Comparison of ENCODE assay signal across 1 cellular context in the genomic region with DNA sequence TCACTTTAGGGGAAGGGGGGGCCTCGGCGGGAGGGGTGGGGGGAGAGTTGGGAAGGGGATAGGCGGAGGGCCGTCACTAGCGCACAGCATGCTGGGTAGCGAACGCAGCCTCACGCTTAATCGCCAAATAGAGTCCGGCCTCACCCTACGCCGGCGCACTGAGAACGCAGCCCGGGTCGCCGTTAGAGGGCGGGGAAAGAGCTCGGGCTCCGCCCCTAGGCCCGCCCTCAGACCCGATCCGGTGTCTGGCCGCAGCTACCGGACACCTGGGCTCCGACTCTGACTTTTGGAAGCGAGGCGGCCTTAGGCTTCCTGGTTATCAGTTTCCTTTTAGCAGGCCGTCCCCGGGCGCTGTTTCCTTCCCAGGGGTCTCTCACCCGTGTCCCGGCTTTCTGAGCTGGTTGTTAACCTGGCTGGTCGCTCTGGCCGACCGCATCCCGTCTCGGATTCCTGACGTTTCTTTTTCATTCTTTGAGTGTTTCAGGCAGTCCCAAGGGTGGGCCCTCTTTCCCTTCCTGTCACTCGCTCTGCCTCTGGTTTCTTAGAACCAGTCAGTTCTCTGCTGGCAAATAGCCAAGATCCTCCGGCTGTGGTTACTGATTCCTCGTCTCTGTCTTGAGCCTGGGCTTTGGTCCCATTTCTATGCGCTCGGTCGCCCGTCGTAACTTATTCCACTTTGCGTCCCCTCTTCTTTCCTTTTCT.
TF ChIP-seq lines count a peak whose summit lies in the region.

No MANE protein-coding gene starts in this region.

TF ChIP-seq in H1, 55 proteins besides CTCF, POLR2A, EP300 and RAD21:
- TF ChIP-seq YY1 (IDR thresholded peaks at IDR 0.05; ENCODE audit: low read depth, low read length) (no peak), PHF8 (conservative IDR thresholded peaks at IDR 0.05; ENCODE audit: low read depth, low read length) (no peak), RBBP5 (IDR thresholded peaks at IDR 0.05; ENCODE audit: borderline replicate concordance, low read depth, low read length) (peak; percentile 44; the same call in 1 of the 2 replicates), CBX8 (IDR thresholded peaks at IDR 0.05; ENCODE audit: borderline replicate concordance, low read depth, low read length) (no peak), TEAD4 (IDR thresholded peaks at IDR 0.05; ENCODE audit: low read depth, low read length) (no peak), SIN3A (conservative IDR thresholded peaks at IDR 0.05 in 1 of 2, IDR thresholded peaks at IDR 0.05 in 1 of 2; ENCODE audit: low read depth in 1 of 2, low read length in 2 of 2) (peak; percentile 77 to 79; a peak in 1 of 4 replicates), CBX5 (IDR thresholded peaks at IDR 0.05; ENCODE audit: low read depth, low read length) (no peak), SAP30 (IDR thresholded peaks at IDR 0.05; ENCODE audit: insufficient read depth, insufficient replicate concordance, low read length) (peak; percentile 81), NRF1 (IDR thresholded peaks at IDR 0.05; ENCODE audit: low read depth, low read length) (peak; percentile 66), GTF2F1 (IDR thresholded peaks at IDR 0.05; ENCODE audit: borderline replicate concordance, low read depth, low read length) (no peak), CHD2 (IDR thresholded peaks at IDR 0.05; ENCODE audit: low read length) (no peak), TBP (IDR thresholded peaks at IDR 0.05; ENCODE audit: low read depth, low read length) (0 out of 2 replicates have a peak, but pooled peaks have one; percentile 30), ASH2L (IDR thresholded peaks at IDR 0.05; ENCODE audit: low read length) (no peak), RXRA (IDR thresholded peaks at IDR 0.05; ENCODE audit: insufficient read depth, low read depth, low read length) (no peak), RFX5 (IDR thresholded peaks at IDR 0.05; ENCODE audit: borderline replicate concordance, low read depth, low read length) (no peak), SUZ12 (IDR thresholded peaks at IDR 0.05; ENCODE audit: low read length) (no peak), TAF7 (optimal IDR thresholded peaks at IDR 0.05; ENCODE audit: borderline replicate concordance, low read depth, low read length) (peak; percentile 65), FOSL1 (IDR thresholded peaks at IDR 0.05; ENCODE audit: insufficient read depth, low read depth, low read length) (no peak), CEBPB (IDR thresholded peaks at IDR 0.05; ENCODE audit: low read depth, low read length) (no peak), ZNF274 (IDR thresholded peaks at IDR 0.05; ENCODE audit: borderline replicate concordance, extremely low read depth, low read length) (no peak), POU5F1 (IDR thresholded peaks at IDR 0.05; ENCODE audit: low read depth, low read length) (no peak), MAFK (IDR thresholded peaks at IDR 0.05; ENCODE audit: low read depth, low read length) (no peak), CTBP2 (IDR thresholded peaks at IDR 0.05; ENCODE audit: borderline replicate concordance, insufficient read depth, insufficient read length, low read length) (no peak), NANOG (IDR thresholded peaks at IDR 0.05; ENCODE audit: insufficient read depth, low read depth, low read length, poor library complexity, severe bottlenecking) (peak; percentile 11), TAF1 (IDR thresholded peaks at IDR 0.05; ENCODE audit: low read depth, low read length) (peak; percentile 72; the same call in 1 of the 2 replicates), RNF2 (IDR thresholded peaks at IDR 0.05; ENCODE audit: borderline replicate concordance, low read depth, low read length, missing control alignments, poor library complexity, severe bottlenecking) (no peak), GABPA (IDR thresholded peaks at IDR 0.05; ENCODE audit: borderline replicate concordance, insufficient read depth, low read length) (no peak), CHD1 (IDR thresholded peaks at IDR 0.05; ENCODE audit: low read depth, low read length) (no peak), CREB1 (IDR thresholded peaks at IDR 0.05) (peak; percentile 66), BRCA1 (IDR thresholded peaks at IDR 0.05; ENCODE audit: low read depth, low read length) (no peak), EGR1 (IDR thresholded peaks at IDR 0.05; ENCODE audit: borderline replicate concordance, low read depth, low read length) (no peak), SP1 (IDR thresholded peaks at IDR 0.05; ENCODE audit: low read depth, low read length) (peak; percentile 31; the same call in 1 of the 2 replicates), POLR2AphosphoS5 (IDR thresholded peaks at IDR 0.05; ENCODE audit: low read depth, low read length) (no peak; the same call in 1 of the 2 replicates), SP4 (IDR thresholded peaks at IDR 0.05; ENCODE audit: low read length) (no peak), SRF (IDR thresholded peaks at IDR 0.05; ENCODE audit: low read depth, low read length) (no peak; the same call in 1 of the 2 replicates), SIRT6 (IDR thresholded peaks at IDR 0.05; ENCODE audit: low read length) (no peak), HDAC2 (IDR thresholded peaks at IDR 0.05; ENCODE audit: borderline replicate concordance in 1 of 2, low read depth in 2 of 2, low read length in 2 of 2) (no peak; a peak in 1 of 4 replicates), SP2 (IDR thresholded peaks at IDR 0.05; ENCODE audit: low read length) (no peak), SIX5 (IDR thresholded peaks at IDR 0.05; ENCODE audit: low read depth, low read length) (no peak), JUND (IDR thresholded peaks at IDR 0.05; ENCODE audit: low read length) (no peak), JUN (IDR thresholded peaks at IDR 0.05; ENCODE audit: low read depth, low read length) (no peak), HDAC6 (IDR thresholded peaks at IDR 0.05; ENCODE audit: low read depth, low read length) (no peak), BCL11A (IDR thresholded peaks at IDR 0.05; ENCODE audit: low read depth in 2 of 2, low read length in 2 of 2) (no peak), KDM4A (IDR thresholded peaks at IDR 0.05; ENCODE audit: low read depth, low read length, severe bottlenecking) (no peak), EZH2 (IDR thresholded peaks at IDR 0.05; ENCODE audit: low read depth, low read length, severe bottlenecking) (no peak), KDM5A (IDR thresholded peaks at IDR 0.05; ENCODE audit: low read length) (no peak), TCF12 (IDR thresholded peaks at IDR 0.05; ENCODE audit: low read depth, low read length) (no peak), BACH1 (IDR thresholded peaks at IDR 0.05; ENCODE audit: low read length) (no peak), KDM1A (IDR thresholded peaks at IDR 0.05; ENCODE audit: borderline replicate concordance, low read length) (no peak)
- TF ChIP-seq, protein P1, sequence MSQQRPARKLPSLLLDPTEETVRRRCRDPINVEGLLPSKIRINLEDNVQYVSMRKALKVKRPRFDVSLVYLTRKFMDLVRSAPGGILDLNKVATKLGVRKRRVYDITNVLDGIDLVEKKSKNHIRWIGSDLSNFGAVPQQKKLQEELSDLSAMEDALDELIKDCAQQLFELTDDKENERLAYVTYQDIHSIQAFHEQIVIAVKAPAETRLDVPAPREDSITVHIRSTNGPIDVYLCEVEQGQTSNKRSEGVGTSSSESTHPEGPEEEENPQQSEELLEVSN (IDR thresholded peaks at IDR 0.05) = no peak
- TF ChIP-seq, protein P2, sequence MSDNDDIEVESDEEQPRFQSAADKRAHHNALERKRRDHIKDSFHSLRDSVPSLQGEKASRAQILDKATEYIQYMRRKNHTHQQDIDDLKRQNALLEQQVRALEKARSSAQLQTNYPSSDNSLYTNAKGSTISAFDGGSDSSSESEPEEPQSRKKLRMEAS (IDR thresholded peaks at IDR 0.05) = no peak
- TF ChIP-seq, protein P3, sequence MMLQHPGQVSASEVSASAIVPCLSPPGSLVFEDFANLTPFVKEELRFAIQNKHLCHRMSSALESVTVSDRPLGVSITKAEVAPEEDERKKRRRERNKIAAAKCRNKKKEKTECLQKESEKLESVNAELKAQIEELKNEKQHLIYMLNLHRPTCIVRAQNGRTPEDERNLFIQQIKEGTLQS (IDR thresholded peaks at IDR 0.05; ENCODE audit: insufficient read depth, low read depth, low read length) = no peak
- TF ChIP-seq, protein P4, sequence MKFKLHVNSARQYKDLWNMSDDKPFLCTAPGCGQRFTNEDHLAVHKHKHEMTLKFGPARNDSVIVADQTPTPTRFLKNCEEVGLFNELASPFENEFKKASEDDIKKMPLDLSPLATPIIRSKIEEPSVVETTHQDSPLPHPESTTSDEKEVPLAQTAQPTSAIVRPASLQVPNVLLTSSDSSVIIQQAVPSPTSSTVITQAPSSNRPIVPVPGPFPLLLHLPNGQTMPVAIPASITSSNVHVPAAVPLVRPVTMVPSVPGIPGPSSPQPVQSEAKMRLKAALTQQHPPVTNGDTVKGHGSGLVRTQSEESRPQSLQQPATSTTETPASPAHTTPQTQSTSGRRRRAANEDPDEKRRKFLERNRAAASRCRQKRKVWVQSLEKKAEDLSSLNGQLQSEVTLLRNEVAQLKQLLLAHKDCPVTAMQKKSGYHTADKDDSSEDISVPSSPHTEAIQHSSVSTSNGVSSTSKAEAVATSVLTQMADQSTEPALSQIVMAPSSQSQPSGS (IDR thresholded peaks at IDR 0.05; ENCODE audit: low read length) = no peak
- TF ChIP-seq, protein P5, sequence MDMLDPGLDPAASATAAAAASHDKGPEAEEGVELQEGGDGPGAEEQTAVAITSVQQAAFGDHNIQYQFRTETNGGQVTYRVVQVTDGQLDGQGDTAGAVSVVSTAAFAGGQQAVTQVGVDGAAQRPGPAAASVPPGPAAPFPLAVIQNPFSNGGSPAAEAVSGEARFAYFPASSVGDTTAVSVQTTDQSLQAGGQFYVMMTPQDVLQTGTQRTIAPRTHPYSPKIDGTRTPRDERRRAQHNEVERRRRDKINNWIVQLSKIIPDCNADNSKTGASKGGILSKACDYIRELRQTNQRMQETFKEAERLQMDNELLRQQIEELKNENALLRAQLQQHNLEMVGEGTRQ (IDR thresholded peaks at IDR 0.05; ENCODE audit: low read length) = no peak
- TF ChIP-seq, protein P6, sequence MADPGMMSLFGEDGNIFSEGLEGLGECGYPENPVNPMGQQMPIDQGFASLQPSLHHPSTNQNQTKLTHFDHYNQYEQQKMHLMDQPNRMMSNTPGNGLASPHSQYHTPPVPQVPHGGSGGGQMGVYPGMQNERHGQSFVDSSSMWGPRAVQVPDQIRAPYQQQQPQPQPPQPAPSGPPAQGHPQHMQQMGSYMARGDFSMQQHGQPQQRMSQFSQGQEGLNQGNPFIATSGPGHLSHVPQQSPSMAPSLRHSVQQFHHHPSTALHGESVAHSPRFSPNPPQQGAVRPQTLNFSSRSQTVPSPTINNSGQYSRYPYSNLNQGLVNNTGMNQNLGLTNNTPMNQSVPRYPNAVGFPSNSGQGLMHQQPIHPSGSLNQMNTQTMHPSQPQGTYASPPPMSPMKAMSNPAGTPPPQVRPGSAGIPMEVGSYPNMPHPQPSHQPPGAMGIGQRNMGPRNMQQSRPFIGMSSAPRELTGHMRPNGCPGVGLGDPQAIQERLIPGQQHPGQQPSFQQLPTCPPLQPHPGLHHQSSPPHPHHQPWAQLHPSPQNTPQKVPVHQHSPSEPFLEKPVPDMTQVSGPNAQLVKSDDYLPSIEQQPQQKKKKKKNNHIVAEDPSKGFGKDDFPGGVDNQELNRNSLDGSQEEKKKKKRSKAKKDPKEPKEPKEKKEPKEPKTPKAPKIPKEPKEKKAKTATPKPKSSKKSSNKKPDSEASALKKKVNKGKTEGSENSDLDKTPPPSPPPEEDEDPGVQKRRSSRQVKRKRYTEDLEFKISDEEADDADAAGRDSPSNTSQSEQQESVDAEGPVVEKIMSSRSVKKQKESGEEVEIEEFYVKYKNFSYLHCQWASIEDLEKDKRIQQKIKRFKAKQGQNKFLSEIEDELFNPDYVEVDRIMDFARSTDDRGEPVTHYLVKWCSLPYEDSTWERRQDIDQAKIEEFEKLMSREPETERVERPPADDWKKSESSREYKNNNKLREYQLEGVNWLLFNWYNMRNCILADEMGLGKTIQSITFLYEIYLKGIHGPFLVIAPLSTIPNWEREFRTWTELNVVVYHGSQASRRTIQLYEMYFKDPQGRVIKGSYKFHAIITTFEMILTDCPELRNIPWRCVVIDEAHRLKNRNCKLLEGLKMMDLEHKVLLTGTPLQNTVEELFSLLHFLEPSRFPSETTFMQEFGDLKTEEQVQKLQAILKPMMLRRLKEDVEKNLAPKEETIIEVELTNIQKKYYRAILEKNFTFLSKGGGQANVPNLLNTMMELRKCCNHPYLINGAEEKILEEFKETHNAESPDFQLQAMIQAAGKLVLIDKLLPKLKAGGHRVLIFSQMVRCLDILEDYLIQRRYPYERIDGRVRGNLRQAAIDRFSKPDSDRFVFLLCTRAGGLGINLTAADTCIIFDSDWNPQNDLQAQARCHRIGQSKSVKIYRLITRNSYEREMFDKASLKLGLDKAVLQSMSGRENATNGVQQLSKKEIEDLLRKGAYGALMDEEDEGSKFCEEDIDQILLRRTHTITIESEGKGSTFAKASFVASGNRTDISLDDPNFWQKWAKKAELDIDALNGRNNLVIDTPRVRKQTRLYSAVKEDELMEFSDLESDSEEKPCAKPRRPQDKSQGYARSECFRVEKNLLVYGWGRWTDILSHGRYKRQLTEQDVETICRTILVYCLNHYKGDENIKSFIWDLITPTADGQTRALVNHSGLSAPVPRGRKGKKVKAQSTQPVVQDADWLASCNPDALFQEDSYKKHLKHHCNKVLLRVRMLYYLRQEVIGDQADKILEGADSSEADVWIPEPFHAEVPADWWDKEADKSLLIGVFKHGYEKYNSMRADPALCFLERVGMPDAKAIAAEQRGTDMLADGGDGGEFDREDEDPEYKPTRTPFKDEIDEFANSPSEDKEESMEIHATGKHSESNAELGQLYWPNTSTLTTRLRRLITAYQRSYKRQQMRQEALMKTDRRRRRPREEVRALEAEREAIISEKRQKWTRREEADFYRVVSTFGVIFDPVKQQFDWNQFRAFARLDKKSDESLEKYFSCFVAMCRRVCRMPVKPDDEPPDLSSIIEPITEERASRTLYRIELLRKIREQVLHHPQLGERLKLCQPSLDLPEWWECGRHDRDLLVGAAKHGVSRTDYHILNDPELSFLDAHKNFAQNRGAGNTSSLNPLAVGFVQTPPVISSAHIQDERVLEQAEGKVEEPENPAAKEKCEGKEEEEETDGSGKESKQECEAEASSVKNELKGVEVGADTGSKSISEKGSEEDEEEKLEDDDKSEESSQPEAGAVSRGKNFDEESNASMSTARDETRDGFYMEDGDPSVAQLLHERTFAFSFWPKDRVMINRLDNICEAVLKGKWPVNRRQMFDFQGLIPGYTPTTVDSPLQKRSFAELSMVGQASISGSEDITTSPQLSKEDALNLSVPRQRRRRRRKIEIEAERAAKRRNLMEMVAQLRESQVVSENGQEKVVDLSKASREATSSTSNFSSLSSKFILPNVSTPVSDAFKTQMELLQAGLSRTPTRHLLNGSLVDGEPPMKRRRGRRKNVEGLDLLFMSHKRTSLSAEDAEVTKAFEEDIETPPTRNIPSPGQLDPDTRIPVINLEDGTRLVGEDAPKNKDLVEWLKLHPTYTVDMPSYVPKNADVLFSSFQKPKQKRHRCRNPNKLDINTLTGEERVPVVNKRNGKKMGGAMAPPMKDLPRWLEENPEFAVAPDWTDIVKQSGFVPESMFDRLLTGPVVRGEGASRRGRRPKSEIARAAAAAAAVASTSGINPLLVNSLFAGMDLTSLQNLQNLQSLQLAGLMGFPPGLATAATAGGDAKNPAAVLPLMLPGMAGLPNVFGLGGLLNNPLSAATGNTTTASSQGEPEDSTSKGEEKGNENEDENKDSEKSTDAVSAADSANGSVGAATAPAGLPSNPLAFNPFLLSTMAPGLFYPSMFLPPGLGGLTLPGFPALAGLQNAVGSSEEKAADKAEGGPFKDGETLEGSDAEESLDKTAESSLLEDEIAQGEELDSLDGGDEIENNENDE (IDR thresholded peaks at IDR 0.05; ENCODE audit: insufficient replicate concordance, low read length) = no peak
TF ChIP-seq in H1: peak in this region for 10.
